Comparison of ENCODE assay signal across 17 cellular contexts in the genomic region with DNA sequence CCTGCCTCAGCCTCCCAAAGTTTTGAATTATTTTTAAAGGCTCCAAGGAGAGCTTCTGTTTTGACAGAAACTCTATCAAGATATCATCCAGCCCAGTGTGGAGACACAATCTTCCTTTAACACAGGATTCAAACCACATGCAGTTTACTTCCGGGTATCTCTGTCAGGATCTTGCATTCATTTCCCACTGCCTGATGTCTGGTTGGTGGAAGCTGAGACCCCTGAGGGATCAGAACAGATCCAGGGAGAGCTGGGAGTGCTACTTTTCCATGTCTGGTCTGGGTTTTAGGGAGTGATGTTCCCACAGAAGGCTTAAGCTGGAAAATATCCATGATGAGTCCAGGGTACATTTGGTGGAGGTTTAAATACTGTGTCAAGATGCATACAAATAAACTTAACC. TPM values are rescaled to one million over a fixed set of nuclear protein-coding genes. Genes with fewer than 3 reads are reported as not detected.
DNase-seq lines count a peak whose midpoint lies in the region; ATAC-seq and TF ChIP-seq lines count a peak whose summit lies in the region.
"Had no signal": no experiment of that assay in that cellular context is flagged by ENCODE, and none has a peak within 500 bp of the region (broad histone marks: within the 10 kb centered on the region; RNA-seq: fewer than 3 reads in every experiment).

No MANE protein-coding gene starts in this region.

- no peak overlapping the region for H2BK120ac ChIP-seq in neuronal stem cell (ENCODE audit: low read depth, low read length)

- H3K79me2 ChIP-seq in hepatocyte: no peaks in the 10 kb centered on the region

- H3K4ac ChIP-seq in neuronal stem cell (ENCODE audit: low read length): no peak overlapping the region

- no peak overlapping the region for H2BK5ac ChIP-seq in neuronal stem cell (ENCODE audit: low read length)

- ATAC-seq in right cardiac atrium: no peak
- ATAC-seq: activated CD4-positive, alpha-beta T cell treated with anti-CD3 and anti-CD28 coated beads for 36 hours had no signal

- H3K36me3 ChIP-seq in hepatocyte (replicated peaks; ENCODE audit: insufficient read depth, low read depth) (no peaks in the 10 kb centered on the region), sigmoid colon (no peaks in the 10 kb centered on the region), neuronal stem cell (replicated peaks in 1 of 2; ENCODE audit: control insufficient read depth in 2 of 2, insufficient read depth in 2 of 2, low read length in 2 of 2) (no peaks in the 10 kb centered on the region), Peyer's patch (no peaks in the 10 kb centered on the region)
- H3K36me3 ChIP-seq: suprapubic skin had no signal

- H2AFZ ChIP-seq in hepatocyte: no peak overlapping the region
- H2AFZ ChIP-seq in neuronal stem cell (ENCODE audit: low read length): no peak overlapping the region

- no peaks in the 10 kb centered on the region for H4K20me1 ChIP-seq in hepatocyte (ENCODE audit: insufficient read depth, poor library complexity, severe bottlenecking)

- H3K18ac ChIP-seq in neuronal stem cell (ENCODE audit: low read length): no peak overlapping the region

- no peaks in the 10 kb centered on the region for H3K9me2 ChIP-seq in hepatocyte (replicated peaks; ENCODE audit: insufficient read depth)

- H3K9me3 ChIP-seq in right cardiac atrium (ENCODE audit: control insufficient read depth, low read length) (no peaks in the 10 kb centered on the region), hepatocyte (ENCODE audit: low read depth) (no peaks in the 10 kb centered on the region), sigmoid colon (no peaks in the 10 kb centered on the region), neuronal stem cell (replicated peaks in 1 of 2; ENCODE audit: control insufficient read depth in 2 of 2, insufficient read depth in 1 of 2, low read depth in 1 of 2, low read length in 2 of 2) (peaks cover 0 to 3% of the 10 kb centered on the region in 2 donors), Peyer's patch (no peaks in the 10 kb centered on the region)
- H3K9me3 ChIP-seq: suprapubic skin had no signal

- no peak for TF ChIP-seq CTCF in hepatocyte (IDR thresholded peaks at IDR 0.05; ENCODE audit: poor library complexity)
- no peak for TF ChIP-seq CTCF in sigmoid colon (IDR thresholded peaks at IDR 0.05)
- TF ChIP-seq CTCF in Peyer's patch (IDR thresholded peaks at IDR 0.05): no peak

- no peak overlapping the region for H3K14ac ChIP-seq in neuronal stem cell (ENCODE audit: low read length)

- H4K91ac ChIP-seq in neuronal stem cell (ENCODE audit: low read depth, low read length, poor library complexity): no peak overlapping the region

- WGBS in right cardiac atrium: 74% methylated on average over 1 of the region's 1 CpG
- WGBS in hepatocyte (ENCODE audit: low lambda C conversion rate, missing lambda C conversion rate): 63% methylated on average over 1 of the region's 1 CpG
- WGBS in sigmoid colon, 2 donors: 65 to 88% methylated on average over 1 of the region's 1 CpG
- WGBS in neuronal stem cell (ENCODE audit: extremely low coverage in 2 of 2, insufficient read length in 2 of 2, insufficient replicate concordance in 1 of 2), 2 donors: no CpG with 5 or more reads among the region's 1 CpG

- H3K4me1 ChIP-seq in right cardiac atrium (ENCODE audit: control insufficient read depth, insufficient read depth, low read length) (peaks cover 19% of the 10 kb centered on the region), hepatocyte (ENCODE audit: insufficient read depth) (peaks cover 9% of the 10 kb centered on the region), sigmoid colon (peaks cover 0 to 48% (median 27%) of the 10 kb centered on the region in 4 donors), neuronal stem cell (ENCODE audit: control insufficient read depth in 2 of 2, insufficient read depth in 1 of 2, low read depth in 1 of 2, low read length in 2 of 2) (peaks cover 0 to 7% of the 10 kb centered on the region in 2 donors), Peyer's patch (peaks cover 0 to 21% (median 0%) of the 10 kb centered on the region in 4 donors)

- no peaks in the 10 kb centered on the region for H3K79me1 ChIP-seq in neuronal stem cell (ENCODE audit: low read depth, low read length)

- no peak for DNase-seq in right cardiac atrium
- no peak for DNase-seq in cardiac septum (ENCODE audit: low spot score)
- no peak for DNase-seq in hepatocyte (ENCODE audit: low spot score)
- no peak for DNase-seq in sigmoid colon
- no peak for DNase-seq in HCEC 1CT
- DNase-seq in neuronal stem cell (ENCODE audit: low spot score): no peak
- DNase-seq in Peyer's patch: no peak
- no peak for DNase-seq in Ammon's horn (ENCODE audit: low spot score)
- DNase-seq: activated CD4-positive, alpha-beta T cell treated with anti-CD3 and anti-CD28 coated beads for 36 hours; activated effector memory CD4-positive, alpha-beta T cell treated with Interleukin-2 at 50 U/mL for 16 hours; CD4-positive, alpha-beta memory T cell; NCI-H1417; NCI-H2171; stimulated activated CD4-positive, alpha-beta T cell treated with anti-CD3 and anti-CD28 coated beads, Interleukin-4, amount 100 ng/mL, for 1 hour had no signal

- H3K23ac ChIP-seq in neuronal stem cell (ENCODE audit: low read depth, low read length, poor library complexity): no peak overlapping the region

- no peak overlapping the region for H2BK12ac ChIP-seq in neuronal stem cell (ENCODE audit: low read length)

- no peak overlapping the region for H3K4me3 ChIP-seq in right cardiac atrium (ENCODE audit: low read length)
- no peak overlapping the region for H3K4me3 ChIP-seq in hepatocyte
- no peak overlapping the region for H3K4me3 ChIP-seq in sigmoid colon
- no peak overlapping the region for H3K4me3 ChIP-seq in neuronal stem cell (ENCODE audit: low read length in 2 of 2)
- H3K4me3 ChIP-seq in Peyer's patch: no peak overlapping the region
- H3K4me3 ChIP-seq: skin epidermis, suprapubic skin had no signal

- no peak overlapping the region for H2BK15ac ChIP-seq in neuronal stem cell (ENCODE audit: low read length)

- TF ChIP-seq EP300 in sigmoid colon (IDR thresholded peaks at IDR 0.05): no peak

- no peak overlapping the region for H3K9ac ChIP-seq in neuronal stem cell (ENCODE audit: low read depth, low read length, poor library complexity)

- H3K4me2 ChIP-seq in hepatocyte: no peak overlapping the region
- no peak overlapping the region for H3K4me2 ChIP-seq in neuronal stem cell (ENCODE audit: insufficient read depth, low read length, poor library complexity, severe bottlenecking)

- no peaks in the 10 kb centered on the region for H3K27me3 ChIP-seq in right cardiac atrium (ENCODE audit: control insufficient read depth, insufficient read depth)
- H3K27me3 ChIP-seq in hepatocyte: no peaks in the 10 kb centered on the region
- no peaks in the 10 kb centered on the region for H3K27me3 ChIP-seq in sigmoid colon
- H3K27me3 ChIP-seq in neuronal stem cell (ENCODE audit: control insufficient read depth in 3 of 3, insufficient read depth in 3 of 3, low read depth in 1 of 3, low read length in 3 of 3): no peaks in the 10 kb centered on the region
- no peaks in the 10 kb centered on the region for H3K27me3 ChIP-seq in Peyer's patch
- H3K27me3 ChIP-seq: suprapubic skin had no signal

- no peak for TF ChIP-seq POLR2A in sigmoid colon (IDR thresholded peaks at IDR 0.05)
- no peak for TF ChIP-seq POLR2A in Peyer's patch (IDR thresholded peaks at IDR 0.05)

- H4K8ac ChIP-seq in neuronal stem cell (ENCODE audit: low read depth, low read length): no peak overlapping the region

- intact Hi-C loops in right cardiac atrium (cut with DNase I) (loop anchor here in 1 of 4 donors (10.0 kb wide), 1 partner anchor 51 kb away; no protein-coding TSS in a partner anchor), cardiac septum (cut with DNase I) (loop anchor here (1.0 to 5.0 kb wide), 3 partner anchors 10 to 124 kb away; no protein-coding TSS in a partner anchor), sigmoid colon (cut with DNase I) (loop anchor here (2.0 kb wide), 1 partner anchor 25 kb away; no protein-coding TSS in a partner anchor)

- peak overlapping the region; percentile 69 for H3K27ac ChIP-seq in right cardiac atrium (ENCODE audit: low read length)
- peak overlapping the region; percentile 67 for H3K27ac ChIP-seq in hepatocyte
- H3K27ac ChIP-seq in sigmoid colon: peak overlapping the region in 3 of 4 donors; percentile 51 to 62 (median 60)
- no peak overlapping the region for H3K27ac ChIP-seq in neuronal stem cell (replicated peaks; ENCODE audit: low read length)
- H3K27ac ChIP-seq in Peyer's patch: no peak overlapping the region
- H3K27ac ChIP-seq: suprapubic skin had no signal

- H2AK5ac ChIP-seq in neuronal stem cell (ENCODE audit: low read depth, low read length): no peak overlapping the region

RNA-seq across cellular contexts. Expression of a gene that starts 16.7 kb away (rescaled TPM):
- total RNA-seq in right cardiac atrium (10 to 100 TPM; 11.2 to 21.1 (median 13.8) TPM), cardiac septum (51.1 TPM), hepatocyte (4.1 and 10.1 TPM in 2 replicates), sigmoid colon (10 to 100 TPM; 10.7 to 17.9 (median 13.8) TPM), Peyer's patch (10 to 100 TPM; 24.0 to 48.7 (median 35.4) TPM)
- polyA plus RNA-seq in right cardiac atrium (6.7 TPM), hepatocyte (3.2 and 5.0 TPM in 2 replicates), sigmoid colon (10 to 100 TPM in 1 of 3 donors, 1 to 10 TPM in 2; 4.2 to 11.9 (median 5.1) TPM)
- 0.52 TPM for polyA plus RNA-seq in neuronal stem cell (2013, experiment 1 of 2)
- polyA plus RNA-seq in neuronal stem cell (2013, experiment 2 of 2): 1.0 TPM

RNA-seq across cellular contexts. Expression of a gene that starts 30.9 kb away (rescaled TPM):
- total RNA-seq in right cardiac atrium (not detected), cardiac septum (not detected), hepatocyte (49.0 and 52.8 TPM in 2 replicates), sigmoid colon (not detected), Peyer's patch (100 to 1,000 TPM in 2 of 4 donors, 10 to 100 TPM in 1, 1 to 10 TPM in 1; 7.4 to 215 (median 109) TPM)
- polyA plus RNA-seq in right cardiac atrium (not detected), hepatocyte (13.5 and 21.5 TPM in 2 replicates), sigmoid colon (10 to 100 TPM; 37.8 to 88.9 (median 56.2) TPM)
- polyA plus RNA-seq in neuronal stem cell (2013, experiment 1 of 2): not detected
- polyA plus RNA-seq in neuronal stem cell (2013, experiment 2 of 2): not detected
- total RNA-seq: activated CD4-positive, alpha-beta T cell treated with anti-CD3 and anti-CD28 coated beads for 36 hours; CD4-positive, alpha-beta memory T cell; suprapubic skin had no signal
- polyA plus RNA-seq: CD4-positive, alpha-beta memory T cell; keratinocyte had no signal

Comparison
In these comparisons a context has a peak if more than half of its experiments do, and no peak if none do; other contexts are left out.
1. H3K27ac ChIP-seq: peak in right cardiac atrium (single experiment), hepatocyte (single experiment) and sigmoid colon (3 of 4); none in neuronal stem cell (single experiment) and Peyer's patch (0 of 4).